ENCODE assay signal across 12 cellular contexts in genomic region chr9:134367061-134367460, GRCh38. TPM values are rescaled to one million over a fixed set of nuclear protein-coding genes. Genes with fewer than 3 reads are reported as not detected.
DNase-seq lines count a peak whose midpoint lies in the region; ATAC-seq and TF ChIP-seq lines count a peak whose summit lies in the region.
"Had no signal": no experiment of that assay in that cellular context is flagged by ENCODE, and none has a peak within 500 bp of the region (broad histone marks: within the 10 kb centered on the region; RNA-seq: fewer than 3 reads in every experiment).

No MANE protein-coding gene starts in this region.

- 82 to 86% (median 85%) methylated on average over 12 of the region's 12 CpGs for WGBS in psoas muscle, 3 donors

- H3K36me3 ChIP-seq in ACC112 (ENCODE audit: insufficient read depth, low read length) (no peaks in the 10 kb centered on the region), SK-N-MC (ENCODE audit: insufficient read depth, low read length) (no peaks in the 10 kb centered on the region), fibroblast of lung (ENCODE audit: control insufficient read depth, insufficient read depth, low read length) (no peaks in the 10 kb centered on the region), psoas muscle (ENCODE audit: insufficient read depth in 1 of 2, low read depth in 1 of 2) (no peaks in the 10 kb centered on the region), osteoblast (ENCODE audit: insufficient read depth, low read length) (no peaks in the 10 kb centered on the region)
- no peaks in the 10 kb centered on the region for H3K36me3 ChIP-seq in CD8-positive, alpha-beta T cell (ENCODE audit: insufficient read depth, low read length)
- H3K36me3 ChIP-seq: SJCRH30 had no signal

- intact Hi-C loops in psoas muscle (cut with DNase I) = loop anchor here in 1 of 2 donors (5.0 kb wide), 2 partner anchors 35 to 40 kb away; no protein-coding TSS in a partner anchor
- intact Hi-C loops in CD8-positive, alpha-beta T cell (cut with DNase I, micrococcal nuclease) = no loop called here

- H3K4me1 Mint-ChIP-seq in CD8-positive, alpha-beta T cell (ENCODE audit: low read depth) = peaks cover 2% of the 10 kb centered on the region
- no peaks in the 10 kb centered on the region for H3K4me1 Mint-ChIP-seq in activated T-cell treated with anti-CD3 and anti-CD28 coated beads, Interleukin-2, amount 50 U/mL, for 4 hours (ENCODE audit: low read depth)

- H3K79me2 ChIP-seq in ACC112 (ENCODE audit: control insufficient read depth, insufficient read depth, low read length, unreplicated experiment) (peaks cover 50% of the 10 kb centered on the region), fibroblast of lung (ENCODE audit: control insufficient read depth, insufficient read depth, low read length) (peaks cover 19% of the 10 kb centered on the region), osteoblast (ENCODE audit: insufficient read depth, low read length) (peaks cover 98% of the 10 kb centered on the region)

- H3K36me3 Mint-ChIP-seq in CD8-positive, alpha-beta T cell = no peaks in the 10 kb centered on the region
- no peaks in the 10 kb centered on the region for H3K36me3 Mint-ChIP-seq in activated T-cell treated with anti-CD3 and anti-CD28 coated beads, Interleukin-2, amount 50 U/mL, for 4 hours (ENCODE audit: insufficient read depth)
- H3K36me3 Mint-ChIP-seq: natural killer cell treated with Interleukin-12 subunit alpha and Interleukin-12 subunit beta and Interleukin-15 and Interleukin-18, amount 100 ng/mL, for 72 hours had no signal

- H3K27ac Mint-ChIP-seq in CD8-positive, alpha-beta T cell = no peak overlapping the region
- H3K27ac Mint-ChIP-seq: activated B cell treated with CpG ODN at 0.5 μM for 24 hours; natural killer cell treated with Interleukin-12 subunit alpha and Interleukin-12 subunit beta and Interleukin-15 and Interleukin-18, amount 100 ng/mL, for 72 hours had no signal

- no peak overlapping the region for H3K9ac ChIP-seq in SK-N-MC (ENCODE audit: insufficient read length)
- no peak overlapping the region for H3K9ac ChIP-seq in fibroblast of lung (ENCODE audit: insufficient read depth, low read length)

- H3K4me3 ChIP-seq in ACC112 (ENCODE audit: low read depth, low read length) (no peak overlapping the region), SK-N-MC (peak overlapping the region; percentile 76), fibroblast of lung (replicated peaks in 1 of 4; ENCODE audit: control extremely low read depth in 1 of 4, insufficient read depth in 1 of 4, low read depth in 3 of 4, low read length in 4 of 4) (no peak overlapping the region), psoas muscle (peak overlapping the region; percentile 49), osteoblast (ENCODE audit: insufficient read depth, low read length) (no peak overlapping the region)
- H3K4me3 ChIP-seq in CD8-positive, alpha-beta T cell (ENCODE audit: low read depth, low read length) = no peak overlapping the region
- H3K4me3 ChIP-seq: SJCRH30 had no signal

- H3K9me3 ChIP-seq in SK-N-MC (ENCODE audit: low read depth, low read length) (no peaks in the 10 kb centered on the region), fibroblast of lung (ENCODE audit: control insufficient read depth, insufficient read depth, low read depth, low read length) (no peaks in the 10 kb centered on the region), psoas muscle (no peaks in the 10 kb centered on the region), osteoblast (ENCODE audit: low read depth, low read length) (no peaks in the 10 kb centered on the region)
- no peaks in the 10 kb centered on the region for H3K9me3 ChIP-seq in CD8-positive, alpha-beta T cell (ENCODE audit: low read length)
- H3K9me3 ChIP-seq: SJCRH30 had no signal

- DNase-seq in SK-N-MC (ENCODE audit: low read depth, low spot score) = no peak
- DNase-seq in fibroblast of lung (ENCODE audit: low read depth in 2 of 2) = no peak
- no peak for DNase-seq in psoas muscle
- DNase-seq in CD8-positive, alpha-beta T cell = no peak
- no peak for DNase-seq in osteoblast (ENCODE audit: insufficient read length, low spot score, missing footprints)
- DNase-seq in activated T-cell treated with anti-CD3 and anti-CD28 coated beads, Interleukin-2, amount 50 U/mL, for 4 hours = no peak
- DNase-seq in amniotic stem cell (lab: John Stamatoyannopoulos, UW) = no peak
- DNase-seq: activated B cell treated with CpG ODN at 0.5 μM for 24 hours; activated CD8-positive, alpha-beta memory T cell treated with anti-CD3 and anti-CD28 coated beads, Interleukin-2, amount 50 U/mL, for 48 hours had no signal

- CTCF ChIA-PET in CD8-positive, alpha-beta T cell (lab: Charles Lee) = no interaction called here

- H3K27ac ChIP-seq in ACC112 (ENCODE audit: low read depth, low read length) (peak overlapping the region; percentile 60; the same call in 1 of the 2 replicates), SK-N-MC (peak overlapping the region; percentile 98), fibroblast of lung (ENCODE audit: insufficient read depth, low read length) (peak overlapping the region; percentile 78), psoas muscle (peak overlapping the region; percentile 91), osteoblast (ENCODE audit: low read depth, low read length) (no peak overlapping the region)
- no peak overlapping the region for H3K27ac ChIP-seq in CD8-positive, alpha-beta T cell (ENCODE audit: low read depth, low read length)
- H3K27ac ChIP-seq: SJCRH30 had no signal

- H3K27me3 Mint-ChIP-seq in CD8-positive, alpha-beta T cell (ENCODE audit: low read depth) = no peaks in the 10 kb centered on the region
- no peaks in the 10 kb centered on the region for H3K27me3 Mint-ChIP-seq in activated T-cell treated with anti-CD3 and anti-CD28 coated beads, Interleukin-2, amount 50 U/mL, for 4 hours (ENCODE audit: low read depth)
- H3K27me3 Mint-ChIP-seq: activated B cell treated with CpG ODN at 0.5 μM for 24 hours; natural killer cell treated with Interleukin-12 subunit alpha and Interleukin-12 subunit beta and Interleukin-15 and Interleukin-18, amount 100 ng/mL, for 72 hours had no signal

- no peaks in the 10 kb centered on the region for H3K9me3 Mint-ChIP-seq in CD8-positive, alpha-beta T cell
- H3K9me3 Mint-ChIP-seq in activated T-cell treated with anti-CD3 and anti-CD28 coated beads, Interleukin-2, amount 50 U/mL, for 4 hours = no peaks in the 10 kb centered on the region
- H3K9me3 Mint-ChIP-seq: activated B cell treated with CpG ODN at 0.5 μM for 24 hours; natural killer cell treated with Interleukin-12 subunit alpha and Interleukin-12 subunit beta and Interleukin-15 and Interleukin-18, amount 100 ng/mL, for 72 hours had no signal

- H3K27me3 ChIP-seq in ACC112 (ENCODE audit: insufficient read depth, low read length) (no peaks in the 10 kb centered on the region), fibroblast of lung (ENCODE audit: control insufficient read depth, insufficient read depth, low read length) (no peaks in the 10 kb centered on the region), psoas muscle (ENCODE audit: insufficient read depth in 3 of 3, low read length in 2 of 3) (no peaks in the 10 kb centered on the region), osteoblast (ENCODE audit: insufficient read depth, low read length) (no peaks in the 10 kb centered on the region)
- no peaks in the 10 kb centered on the region for H3K27me3 ChIP-seq in CD8-positive, alpha-beta T cell (ENCODE audit: insufficient read depth, low read length)
- H3K27me3 ChIP-seq: SJCRH30 had no signal

- peaks cover 21% of the 10 kb centered on the region for H3K4me1 ChIP-seq in ACC112 (ENCODE audit: control insufficient read depth, insufficient read depth, low read length, unreplicated experiment)
- H3K4me1 ChIP-seq in fibroblast of lung (ENCODE audit: control insufficient read depth, extremely low read depth, insufficient read depth, low read length) = peaks cover 17% of the 10 kb centered on the region
- H3K4me1 ChIP-seq in psoas muscle = peaks cover 86% of the 10 kb centered on the region
- no peaks in the 10 kb centered on the region for H3K4me1 ChIP-seq in CD8-positive, alpha-beta T cell (ENCODE audit: insufficient read depth, low read length)
- H3K4me1 ChIP-seq in osteoblast (ENCODE audit: insufficient read depth, low read length) = peaks cover 16% of the 10 kb centered on the region

- H3K4me3 Mint-ChIP-seq in CD8-positive, alpha-beta T cell = no peak overlapping the region
- no peak overlapping the region for H3K4me3 Mint-ChIP-seq in activated T-cell treated with anti-CD3 and anti-CD28 coated beads, Interleukin-2, amount 50 U/mL, for 4 hours
- H3K4me3 Mint-ChIP-seq: activated B cell treated with CpG ODN at 0.5 μM for 24 hours; natural killer cell treated with Interleukin-12 subunit alpha and Interleukin-12 subunit beta and Interleukin-15 and Interleukin-18, amount 100 ng/mL, for 72 hours had no signal

- H4K20me1 ChIP-seq in fibroblast of lung (ENCODE audit: control insufficient read depth, extremely low read depth, insufficient read depth, low read length) (no peaks in the 10 kb centered on the region), osteoblast (ENCODE audit: insufficient read depth, low read length) (peaks cover 84% of the 10 kb centered on the region)

- no peak for TF ChIP-seq CTCF in fibroblast of lung (conservative IDR thresholded peaks at IDR 0.05 in 1 of 2, IDR thresholded peaks at IDR 0.05 in 1 of 2; ENCODE audit: low read depth in 1 of 2, low read length in 2 of 2)
- TF ChIP-seq CTCF in psoas muscle (IDR thresholded peaks at IDR 0.05) = no peak
- TF ChIP-seq CTCF in CD8-positive, alpha-beta T cell (IDR thresholded peaks at IDR 0.05) = no peak
- no peak for TF ChIP-seq CTCF in osteoblast (IDR thresholded peaks at IDR 0.05; ENCODE audit: extremely low read depth, low read depth, low read length)

- H3K4me2 ChIP-seq in fibroblast of lung (ENCODE audit: extremely low read depth, insufficient read depth, low read length) (peak overlapping the region; percentile 8), osteoblast (ENCODE audit: insufficient read depth, low read length) (no peak overlapping the region)

- POLR2A ChIA-PET in CD8-positive, alpha-beta T cell (lab: Charles Lee) = no interaction called here

- H2AFZ ChIP-seq in ACC112 (ENCODE audit: low read length, unreplicated experiment) (no peak overlapping the region), fibroblast of lung (ENCODE audit: low read length) (no peak overlapping the region), osteoblast (ENCODE audit: low read length) (no peak overlapping the region)

- no peak for ATAC-seq in psoas muscle
- no peak for ATAC-seq in CD8-positive, alpha-beta T cell
- no peak for ATAC-seq in activated T-cell treated with anti-CD3 and anti-CD28 coated beads, Interleukin-2, amount 50 U/mL, for 4 hours
- ATAC-seq: natural killer cell treated with Interleukin-12 subunit alpha and Interleukin-12 subunit beta and Interleukin-15 and Interleukin-18, amount 100 ng/mL, for 72 hours had no signal

RNA-seq across cellular contexts. Expression of gene RXRA, which starts 40.8 kb away (rescaled TPM):
- total RNA-seq in fibroblast of lung = 14.6 and 14.9 TPM in 2 replicates
- 11.5 and 13.3 TPM in 2 replicates for polyA plus RNA-seq in fibroblast of lung
- 29.3 and 35.2 TPM in 2 replicates for polyA plus RNA-seq in fibroblast of lung (2012)
- polyA minus RNA-seq in fibroblast of lung (ENCODE audit: low replicate concordance) = 56.4 and 59.1 TPM in 2 replicates
- total RNA-seq in psoas muscle = 100 to 1,000 TPM in 3 of 4 donors, 10 to 100 TPM in 1; 84.3 to 192 (median 147) TPM
- 100 to 1,000 TPM in 1 of 3 donors, 10 to 100 TPM in 2; 37.7 to 156 (median 76.4) TPM for polyA plus RNA-seq in psoas muscle
- total RNA-seq in CD8-positive, alpha-beta T cell = 10 to 100 TPM; 11.6 to 13.7 TPM
- 25.3 and 26.4 TPM in 2 replicates for total RNA-seq in osteoblast
- 1 to 10 TPM; 4.7 to 7.6 (median 4.7) TPM for total RNA-seq in activated T-cell treated with anti-CD3 and anti-CD28 coated beads, Interleukin-2, amount 50 U/mL, for 4 hours

Comparison
In these comparisons a context has a peak if more than half of its experiments do, and no peak if none do; other contexts are left out.
1. H3K27ac ChIP-seq: peak in ACC112 (single experiment), SK-N-MC (single experiment), fibroblast of lung (single experiment) and psoas muscle (single experiment); none in CD8-positive, alpha-beta T cell (single experiment) and osteoblast (single experiment).
2. H3K4me3 ChIP-seq: peak in SK-N-MC (single experiment) and psoas muscle (single experiment); none in ACC112 (single experiment), fibroblast of lung (0 of 4), CD8-positive, alpha-beta T cell (single experiment) and osteoblast (single experiment).